Comparison of ENCODE assay signal across 30 cellular contexts in the genomic region with DNA sequence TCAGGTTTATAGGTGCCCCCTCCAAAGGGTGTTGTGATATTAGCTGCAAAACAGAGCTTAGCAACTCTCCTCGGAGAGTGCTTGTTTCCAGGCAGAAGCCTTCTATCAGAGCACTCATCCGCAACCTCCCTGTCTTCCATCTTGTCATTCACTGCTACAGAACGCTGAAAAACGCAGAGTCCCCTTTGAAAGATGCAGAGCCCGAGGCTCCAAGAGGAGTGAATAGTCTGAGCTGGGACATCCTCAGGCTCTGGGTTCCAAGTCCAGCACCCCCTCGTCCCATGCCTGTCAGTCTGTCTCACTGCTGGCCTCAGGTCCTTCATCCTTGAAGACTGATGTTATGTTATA.
DNase-seq lines count a peak whose midpoint lies in the region; ATAC-seq, FAIRE-seq and TF ChIP-seq lines count a peak whose summit lies in the region.
"Had no signal": no experiment of that assay in that cellular context is flagged by ENCODE, and none has a peak within 500 bp of the region (broad histone marks: within the 10 kb centered on the region; RNA-seq: fewer than 3 reads in every experiment).

No MANE protein-coding gene starts in this region.

- H3K4me3 Mint-ChIP-seq in nephron progenitor cell = peak overlapping the region; percentile 31
- H3K4me3 Mint-ChIP-seq: activated CD4-positive, alpha-beta T cell treated with anti-CD3 and anti-CD28 coated beads for 36 hours; activated CD8-positive, alpha-beta T cell treated with anti-CD3 and anti-CD28 coated beads for 36 hours; activated naive CD8-positive, alpha-beta T cell treated with anti-CD3 and anti-CD28 coated beads for 36 hours; CD8-positive, alpha-beta memory T cell; effector memory CD8-positive, alpha-beta T cell; stimulated activated naive CD8-positive, alpha-beta T cell treated with anti-CD3 and anti-CD28 coated beads, Interleukin-15, Interleukin-2, amounts not matched to agents 100 ng/mL and 50 ng/mL, for 24 hours had no signal

- H3K4me1 Mint-ChIP-seq in nephron progenitor cell = peaks cover 80% of the 10 kb centered on the region

- no peak overlapping the region for H2AK5ac ChIP-seq in H1 (ENCODE audit: low read depth, low read length)

- DNase-seq in right atrium auricular region (ENCODE audit: low spot score) = peak; percentile 47
- DNase-seq in Right ventricle myocardium inferior (ENCODE audit: missing footprints) = no peak
- DNase-seq in H1 (ENCODE audit: low read depth in 1 of 2, low spot score in 2 of 2) = peak in 1 of 2 experiments; percentile 26
- DNase-seq in nephron progenitor cell = no peak
- peak; percentile 31 for DNase-seq in ureter (ENCODE audit: low spot score)
- no peak for DNase-seq in pancreas
- DNase-seq in NCI-H2196 (lab: John Stamatoyannopoulos, UW; ENCODE audit: unreplicated experiment) = no peak
- DNase-seq: activated CD4-positive, alpha-beta T cell treated with anti-CD3 and anti-CD28 coated beads for 36 hours; activated CD8-positive, alpha-beta T cell treated with anti-CD3 and anti-CD28 coated beads for 36 hours; activated naive CD8-positive, alpha-beta T cell treated with anti-CD3 and anti-CD28 coated beads for 36 hours; BE2C; cortex of kidney; effector memory CD8-positive, alpha-beta T cell; kidney; MM.1S; NCI-H1417 treated with DMSO at 0.1 percent for 48 hours; NCI-H2081 treated with DMSO at 0.1 percent for 48 hours; NCI-H748 treated with DMSO at 0.1 percent for 48 hours; stimulated activated CD8-positive, alpha-beta memory T cell treated with anti-CD3 and anti-CD28 coated beads, Interleukin-4, amount 100 ng/mL, for 48 hours had no signal

- H3K9me3 ChIP-seq in right atrium auricular region (no peaks in the 10 kb centered on the region), H1 (ENCODE audit: insufficient read depth in 2 of 2, low read depth in 1 of 2, low read length in 1 of 2) (no peaks in the 10 kb centered on the region), pancreas (no peaks in the 10 kb centered on the region)
- H3K9me3 ChIP-seq: BE2C, Peyer's patch, spleen, tibial artery had no signal

- no peak overlapping the region for H2BK120ac ChIP-seq in H1 (replicated peaks; ENCODE audit: low read depth, low read length)

- no peak overlapping the region for H3K23ac ChIP-seq in H1 (ENCODE audit: insufficient read length)

- no peak overlapping the region for H2BK15ac ChIP-seq in H1 (ENCODE audit: low read length)

- H3K14ac ChIP-seq in H1 (ENCODE audit: insufficient read length) = no peak overlapping the region

- no peak overlapping the region for H4K91ac ChIP-seq in H1 (replicated peaks; ENCODE audit: insufficient read length, low read length)

- no peak for ATAC-seq in Right ventricle myocardium inferior
- no peak for ATAC-seq in pancreas
- no peak for ATAC-seq in HG03175 (IDR thresholded peaks at IDR 0.05; ENCODE audit: unreplicated experiment)
- ATAC-seq: activated CD4-positive, alpha-beta T cell treated with anti-CD3 and anti-CD28 coated beads for 36 hours; activated CD8-positive, alpha-beta T cell treated with anti-CD3 and anti-CD28 coated beads for 36 hours; effector memory CD8-positive, alpha-beta T cell had no signal

- no peaks in the 10 kb centered on the region for H3K36me3 Mint-ChIP-seq in nephron progenitor cell (ENCODE audit: low read depth)
- H3K36me3 Mint-ChIP-seq: activated naive CD8-positive, alpha-beta T cell treated with anti-CD3 and anti-CD28 coated beads for 36 hours; CD8-positive, alpha-beta memory T cell had no signal

- peaks cover 0 to 77% of the 10 kb centered on the region in 2 donors for H3K4me1 ChIP-seq in right atrium auricular region
- H3K4me1 ChIP-seq in H1 (replicated peaks in 1 of 4; ENCODE audit: control insufficient read depth in 3 of 4, insufficient read depth in 4 of 4, low read length in 3 of 4) = peaks cover 0 to 17% (median 5%) of the 10 kb centered on the region in 4 experiments; a peak in 6 of 7 replicates
- peaks cover 4 to 14% (median 13%) of the 10 kb centered on the region in 3 donors for H3K4me1 ChIP-seq in pancreas

- peak overlapping the region; percentile 58; the same call in 1 of the 2 replicates for H2AFZ ChIP-seq in H1 (ENCODE audit: low read length)

- no peak overlapping the region for H4K8ac ChIP-seq in H1 (ENCODE audit: extremely low read depth, insufficient read depth, low read length)

- no peak overlapping the region for H4K5ac ChIP-seq in H1 (ENCODE audit: insufficient read length, low read depth, low read length)

- POLR2A ChIA-PET in H1 (lab: Charles Lee; ENCODE audit: partially characterized antibody) = interaction anchor here (2.2 kb wide), 1 partner anchor 129 kb away, joined by 6 read pairs; no protein-coding TSS in a partner anchor

- no peak for TF ChIP-seq RAD21 in H1 (IDR thresholded peaks at IDR 0.05 in 1 of 2, conservative IDR thresholded peaks at IDR 0.05 in 1 of 2; ENCODE audit: low read depth in 2 of 2, low read length in 2 of 2)

- H3K9ac ChIP-seq in H1 (replicated peaks in 1 of 4; ENCODE audit: extremely low read depth in 1 of 4, low read depth in 3 of 4, low read length in 3 of 4) = no peak overlapping the region
- H3K9ac ChIP-seq: KMS-11 had no signal

- no peak for TF ChIP-seq EP300 in H1 (IDR thresholded peaks at IDR 0.05; ENCODE audit: borderline replicate concordance in 1 of 2, low read depth in 2 of 2, low read length in 2 of 2)

- no peaks in the 10 kb centered on the region for H3K79me2 ChIP-seq in H1 (ENCODE audit: control insufficient read depth in 1 of 2, insufficient read depth in 2 of 2, low read length in 2 of 2)

- H2BK5ac ChIP-seq in H1 (ENCODE audit: low read depth, low read length) = no peak overlapping the region

- no peak overlapping the region for H3K4me2 ChIP-seq in H1 (ENCODE audit: insufficient read depth in 1 of 2, low read depth in 2 of 2, low read length in 2 of 2)
- H3K4me2 ChIP-seq: KMS-11 had no signal

- H3K56ac ChIP-seq in H1 (replicated peaks; ENCODE audit: insufficient read length, low read depth, low read length) = no peak overlapping the region

- H4K20me1 ChIP-seq in H1 (replicated peaks in 1 of 2; ENCODE audit: control insufficient read depth in 1 of 2, insufficient read depth in 2 of 2, low read length in 2 of 2) = no peaks in the 10 kb centered on the region

- H3K4ac ChIP-seq in H1 (replicated peaks; ENCODE audit: insufficient read length, low read depth, low read length) = no peak overlapping the region

- H3K36me3 ChIP-seq in right atrium auricular region (no peaks in the 10 kb centered on the region), H1 (ENCODE audit: control insufficient read depth in 2 of 4, insufficient read depth in 4 of 4, low read length in 3 of 4) (no peaks in the 10 kb centered on the region), pancreas (no peaks in the 10 kb centered on the region)
- H3K36me3 ChIP-seq: BE2C, Peyer's patch, spleen, tibial artery had no signal

- no peaks in the 10 kb centered on the region for H3K79me1 ChIP-seq in H1 (ENCODE audit: low read depth, low read length)

- H3K18ac ChIP-seq in H1 (ENCODE audit: extremely low read depth, low read length) = no peak overlapping the region

- CTCF ChIA-PET in H1 (lab: Charles Lee; ENCODE audit: partially characterized antibody) = interaction anchor here (0.8 to 3.7 kb wide), 8 partner anchors 8 to 485 kb away, joined by 3 to 20 read pairs (median 6); no protein-coding TSS in a partner anchor

- peaks cover 22% of the 10 kb centered on the region for H3K27me3 Mint-ChIP-seq in nephron progenitor cell (ENCODE audit: low read depth, poor library complexity)

- no peaks in the 10 kb centered on the region for H3K27me3 ChIP-seq in right atrium auricular region
- H3K27me3 ChIP-seq in H1 (replicated peaks in 1 of 4; ENCODE audit: control insufficient read depth in 3 of 4, extremely low read depth in 1 of 4, insufficient read depth in 3 of 4, low read length in 3 of 4) = peaks cover 0 to 4% (median 1%) of the 10 kb centered on the region in 4 experiments; a peak in 2 of 7 replicates
- no peaks in the 10 kb centered on the region for H3K27me3 ChIP-seq in pancreas
- H3K27me3 ChIP-seq: BE2C, Peyer's patch, tibial artery had no signal

- no peak overlapping the region for H2BK20ac ChIP-seq in H1 (ENCODE audit: low read length)

- H3K23me2 ChIP-seq in H1 (ENCODE audit: low read depth, low read length) = no peaks in the 10 kb centered on the region

- H3K27ac Mint-ChIP-seq in nephron progenitor cell = peak overlapping the region; percentile 51
- H3K27ac Mint-ChIP-seq: activated CD4-positive, alpha-beta T cell treated with anti-CD3 and anti-CD28 coated beads for 36 hours; activated CD8-positive, alpha-beta T cell treated with anti-CD3 and anti-CD28 coated beads for 36 hours; activated T-helper 2 cell treated with anti-CD3 and anti-CD28 coated beads, Interferon-gamma antibody, Interleukin-2, Interleukin-4, amounts not matched to agents 10 μg/mL and 5 μg/mL and 100 μg/mL, durations not matched to agents 14 hours and 24 hours and 36 hours; CD8-positive, alpha-beta memory T cell; effector memory CD8-positive, alpha-beta T cell; stimulated activated naive CD8-positive, alpha-beta T cell treated with anti-CD3 and anti-CD28 coated beads, Interleukin-15, Interleukin-2, amounts not matched to agents 100 ng/mL and 50 ng/mL, for 24 hours had no signal

- H2BK12ac ChIP-seq in H1 (ENCODE audit: low read depth, low read length) = no peak overlapping the region

- no peak for TF ChIP-seq POLR2A in H1 (IDR thresholded peaks at IDR 0.05; ENCODE audit: control extremely low read depth in 1 of 2, low read depth in 2 of 2, low read length in 2 of 2)

- TF ChIP-seq CTCF in right atrium auricular region (IDR thresholded peaks at IDR 0.05) (no peak), H1 (IDR thresholded peaks at IDR 0.05; ENCODE audit: control extremely low read depth in 1 of 3, insufficient read depth in 1 of 3, low read depth in 1 of 3, low read length in 3 of 3) (no peak), nephron progenitor cell (IDR thresholded peaks at IDR 0.05) (no peak), pancreas (IDR thresholded peaks at IDR 0.05) (no peak)

- intact Hi-C loops in Right ventricle myocardium inferior (cut with DNase I) = loop anchor here (5.0 kb wide), 2 partner anchors 194 to 264 kb away; no protein-coding TSS in a partner anchor
- intact Hi-C loops in pancreas (cut with DNase I) = no loop called here

- no peak overlapping the region for H3K4me3 ChIP-seq in right atrium auricular region
- H3K4me3 ChIP-seq in H1 (ENCODE audit: extremely low read depth in 1 of 4, insufficient read depth in 2 of 4, low read depth in 3 of 4, low read length in 4 of 4) = no peak overlapping the region
- no peak overlapping the region for H3K4me3 ChIP-seq in pancreas
- H3K4me3 ChIP-seq: lung, Peyer's patch, spleen, tibial artery had no signal

- FAIRE-seq in H1 (lab: Jason Lieb, UNC) = no peak
- no peak for FAIRE-seq in pancreas (lab: Jason Lieb, UNC)
- FAIRE-seq: GM18507, H54, kidney had no signal

- 64% methylated on average over 6 of the region's 6 CpGs; no CpG with 5 or more reads in 1 of the 2 experiments for WGBS in H1 (ENCODE audit: extremely low coverage in 1 of 2, insufficient coverage in 1 of 2, insufficient read length in 1 of 2, insufficient replicate concordance in 2 of 2, low coverage in 1 of 2, low lambda C conversion rate in 2 of 2, missing lambda C conversion rate in 1 of 2), 2 experiments
- whole genome bisulfite sequencing in pancreas, 2 donors = 68 to 76% methylated on average over 6 of the region's 6 CpGs

- peak overlapping the region; percentile 88 to 95 for H3K27ac ChIP-seq in right atrium auricular region
- H3K27ac ChIP-seq in H1 (ENCODE audit: low read depth, low read length) = no peak overlapping the region
- no peak overlapping the region for H3K27ac ChIP-seq in pancreas
- H3K27ac ChIP-seq: KMS-11 had no signal

- no peaks in the 10 kb centered on the region for H3K9me3 Mint-ChIP-seq in nephron progenitor cell
- H3K9me3 Mint-ChIP-seq: activated CD8-positive, alpha-beta T cell treated with anti-CD3 and anti-CD28 coated beads for 36 hours; activated naive CD8-positive, alpha-beta T cell treated with anti-CD3 and anti-CD28 coated beads for 36 hours; activated T-helper 2 cell treated with anti-CD3 and anti-CD28 coated beads, Interferon-gamma antibody, Interleukin-2, Interleukin-4, amounts not matched to agents 10 μg/mL and 5 μg/mL and 100 μg/mL, durations not matched to agents 14 hours and 24 hours and 36 hours; CD8-positive, alpha-beta memory T cell; effector memory CD8-positive, alpha-beta T cell; stimulated activated naive CD8-positive, alpha-beta T cell treated with anti-CD3 and anti-CD28 coated beads, Interleukin-15, Interleukin-2, amounts not matched to agents 100 ng/mL and 50 ng/mL, for 24 hours had no signal

Comparison
In these comparisons a context has a peak if more than half of its experiments do, and no peak if none do; other contexts are left out.
1. DNase-seq: peak in right atrium auricular region (single experiment) and ureter (single experiment); none in Right ventricle myocardium inferior (single experiment), nephron progenitor cell (single experiment), pancreas (0 of 6) and NCI-H2196 (single experiment).
2. H3K27ac ChIP-seq: peak in right atrium auricular region (2 of 2); none in H1 (single experiment) and pancreas (0 of 4).